27 cellular contexts compared by ENCODE assay signal in the genomic region with DNA sequence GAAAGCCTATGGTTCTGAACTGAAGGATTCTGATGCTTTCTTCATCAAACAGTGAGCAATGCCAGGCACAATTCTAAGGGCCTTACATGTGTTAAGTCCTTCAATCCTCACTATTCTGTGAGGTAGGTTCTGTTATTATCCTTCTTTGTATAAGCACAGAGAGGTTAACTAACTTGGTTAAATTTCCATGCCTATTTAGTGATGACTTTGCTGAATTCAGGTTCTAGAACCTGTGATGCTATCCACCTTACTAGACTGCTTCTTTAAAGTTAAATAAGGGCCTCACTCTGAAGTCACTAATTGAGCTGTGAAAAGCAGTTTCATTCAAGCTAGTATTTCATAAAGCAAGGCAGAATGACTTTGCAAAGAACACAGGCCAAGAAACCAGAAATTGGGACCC.
DNase-seq lines count a peak whose midpoint lies in the region; ATAC-seq, FAIRE-seq and TF ChIP-seq lines count a peak whose summit lies in the region.
"Had no signal": no experiment of that assay in that cellular context is flagged by ENCODE, and none has a peak within 500 bp of the region (broad histone marks: within the 10 kb centered on the region; RNA-seq: fewer than 3 reads in every experiment).

No MANE protein-coding gene starts in this region.

- no peaks in the 10 kb centered on the region for H3K4me1 ChIP-seq in A549
- peaks cover 37% of the 10 kb centered on the region for H3K4me1 ChIP-seq in RWPE2 (ENCODE audit: insufficient read depth, poor library complexity, severe bottlenecking)
- H3K4me1 ChIP-seq in left lung, result peaks cover 0 to 2% of the 10 kb centered on the region in 2 donors
- H3K4me1 ChIP-seq in pancreas, result peaks cover 35 to 68% (median 59%) of the 10 kb centered on the region in 3 donors
- no peaks in the 10 kb centered on the region for H3K4me1 ChIP-seq in ascending aorta
- H3K4me1 ChIP-seq: HAP-1, SJSA1 had no signal

- DNase-seq in A549 (ENCODE audit: low read depth in 1 of 2, low spot score in 1 of 2) (no peak), RWPE2 (ENCODE audit: low spot score) (no peak), left lung (no peak), pancreas (no peak), ascending aorta (ENCODE audit: low spot score in 2 of 2) (no peak)
- DNase-seq in activated CD8-positive, alpha-beta T cell treated with anti-CD3 and anti-CD28 coated beads for 36 hours, result no peak
- DNase-seq: CD8-positive, alpha-beta memory T cell; GF-D8; MV-4-11; NCI-H1105 treated with DMSO at 0.1 percent for 48 hours; NCI-H1694; NCI-H2081; NCI-H2171; NCI-H345; NCI-H524; NCI-H774; OCI-M1 had no signal

- POLR2A ChIA-PET in A549 (lab: Yijun Ruan, JAX), result no interaction called here
- POLR2A ChIA-PET in activated CD8-positive, alpha-beta T cell treated with anti-CD3 and anti-CD28 coated beads for 36 hours (lab: Charles Lee), result interaction anchor here (0.6 kb wide), 1 partner anchor 85 kb away, joined by 3 read pairs; no protein-coding TSS in a partner anchor

- TF ChIP-seq POLR2A in A549 (IDR thresholded peaks at IDR 0.05; ENCODE audit: low read length), result no peak

- H3K27me3 ChIP-seq in RWPE2 (ENCODE audit: insufficient read depth, poor library complexity, severe bottlenecking), result no peaks in the 10 kb centered on the region
- H3K27me3 ChIP-seq in left lung, result no peaks in the 10 kb centered on the region
- H3K27me3 ChIP-seq in pancreas, result no peaks in the 10 kb centered on the region
- H3K27me3 ChIP-seq in ascending aorta, result no peaks in the 10 kb centered on the region

- H3K4me3 Mint-ChIP-seq in activated CD8-positive, alpha-beta T cell treated with anti-CD3 and anti-CD28 coated beads for 36 hours, result no peak overlapping the region
- H3K4me3 Mint-ChIP-seq: CD8-positive, alpha-beta memory T cell; GM23338; IgD-negative memory B cell had no signal

- CTCF ChIA-PET in A549 (lab: Yijun Ruan, JAX), result interaction anchor here (0.7 to 2.0 kb wide), 4 partner anchors 11 to 26 kb away, joined by 3 to 10 read pairs (median 4); no protein-coding TSS in a partner anchor
- CTCF ChIA-PET in activated CD8-positive, alpha-beta T cell treated with anti-CD3 and anti-CD28 coated beads for 36 hours (lab: Charles Lee), result interaction anchor here (0.8 to 1.9 kb wide), 4 partner anchors 16 to 265 kb away, joined by 3 to 6 read pairs (median 4); no protein-coding TSS in a partner anchor

- TF ChIP-seq CTCF in A549 (IDR thresholded peaks at IDR 0.05), result no peak
- TF ChIP-seq CTCF in RWPE2 (IDR thresholded peaks at IDR 0.05; ENCODE audit: poor library complexity, severe bottlenecking), result no peak
- no peak for TF ChIP-seq CTCF in left lung (IDR thresholded peaks at IDR 0.05)
- TF ChIP-seq CTCF in pancreas (IDR thresholded peaks at IDR 0.05), result no peak
- TF ChIP-seq CTCF in activated CD8-positive, alpha-beta T cell treated with anti-CD3 and anti-CD28 coated beads for 36 hours (IDR thresholded peaks at IDR 0.05), result no peak
- TF ChIP-seq CTCF in ascending aorta (IDR thresholded peaks at IDR 0.05), result no peak

- H3K9me3 ChIP-seq in A549 (no peaks in the 10 kb centered on the region), RWPE2 (ENCODE audit: severe bottlenecking) (no peaks in the 10 kb centered on the region), left lung (no peaks in the 10 kb centered on the region), pancreas (no peaks in the 10 kb centered on the region), ascending aorta (no peaks in the 10 kb centered on the region)
- H3K9me3 ChIP-seq: HAP-1, SJSA1 had no signal

- H3K4me1 Mint-ChIP-seq in activated CD8-positive, alpha-beta T cell treated with anti-CD3 and anti-CD28 coated beads for 36 hours (ENCODE audit: low read depth), result no peaks in the 10 kb centered on the region
- H3K4me1 Mint-ChIP-seq: CD8-positive, alpha-beta memory T cell; GM23338; IgD-negative memory B cell had no signal

- no peak for TF ChIP-seq RAD21 in A549 (conservative IDR thresholded peaks at IDR 0.05 in 1 of 2, IDR thresholded peaks at IDR 0.05 in 1 of 2)

- H3K36me3 ChIP-seq in RWPE2 (ENCODE audit: low read depth), result no peaks in the 10 kb centered on the region
- H3K36me3 ChIP-seq in left lung, result no peaks in the 10 kb centered on the region
- no peaks in the 10 kb centered on the region for H3K36me3 ChIP-seq in pancreas
- no peaks in the 10 kb centered on the region for H3K36me3 ChIP-seq in ascending aorta
- H3K36me3 ChIP-seq: HAP-1, SJSA1 had no signal

- FAIRE-seq in A549 (lab: Jason Lieb, UNC) (no peak), pancreas (lab: Jason Lieb, UNC) (no peak)
- FAIRE-seq: D721Med, HTR-8/SVneo had no signal

- no peaks in the 10 kb centered on the region for H3K36me3 Mint-ChIP-seq in activated CD8-positive, alpha-beta T cell treated with anti-CD3 and anti-CD28 coated beads for 36 hours (ENCODE audit: low read depth)
- H3K36me3 Mint-ChIP-seq: CD8-positive, alpha-beta memory T cell; IgD-negative memory B cell had no signal

- H3K4me2 ChIP-seq in A549, result no peak overlapping the region
- H3K4me2 ChIP-seq: GM23338 had no signal

- H3K4me3 ChIP-seq in A549 (no peak overlapping the region), RWPE2 (ENCODE audit: severe bottlenecking) (no peak overlapping the region), left lung (no peak overlapping the region), pancreas (no peak overlapping the region), ascending aorta (no peak overlapping the region)
- H3K4me3 ChIP-seq: GM23338, HAP-1, SJSA1 had no signal

- ATAC-seq in A549 (no peak), RWPE2 (ENCODE audit: low read depth) (no peak; the same call in 2 of the 3 replicates), left lung (no peak), pancreas (no peak), HG03045 (IDR thresholded peaks at IDR 0.05; ENCODE audit: unreplicated experiment) (no peak), GM18517 (IDR thresholded peaks at IDR 0.05; ENCODE audit: unreplicated experiment) (no peak)
- ATAC-seq in activated CD8-positive, alpha-beta T cell treated with anti-CD3 and anti-CD28 coated beads for 36 hours, result no peak
- ATAC-seq: GM23338, Right ventricle myocardium inferior had no signal

- TF ChIP-seq EP300 in A549 (IDR thresholded peaks at IDR 0.05), result no peak

- intact Hi-C loops in left lung (cut with DNase I), result no loop called here
- intact Hi-C loops in pancreas (cut with DNase I), result no loop called here
- intact Hi-C loops in activated CD8-positive, alpha-beta T cell treated with anti-CD3 and anti-CD28 coated beads for 36 hours (cut with micrococcal nuclease), result no loop called here
- intact Hi-C loops in ascending aorta (cut with DNase I), result no loop called here

- no peaks in the 10 kb centered on the region for H3K9me3 Mint-ChIP-seq in activated CD8-positive, alpha-beta T cell treated with anti-CD3 and anti-CD28 coated beads for 36 hours
- H3K9me3 Mint-ChIP-seq: CD8-positive, alpha-beta memory T cell; IgD-negative memory B cell had no signal

- H3K27me3 Mint-ChIP-seq in activated CD8-positive, alpha-beta T cell treated with anti-CD3 and anti-CD28 coated beads for 36 hours, result no peaks in the 10 kb centered on the region
- H3K27me3 Mint-ChIP-seq: IgD-negative memory B cell had no signal

- H3K27ac ChIP-seq in A549 (no peak overlapping the region), RWPE2 (ENCODE audit: poor library complexity, severe bottlenecking) (peak overlapping the region; percentile 90), left lung (peak overlapping the region; percentile 20 to 45), pancreas (peak overlapping the region; percentile 13 to 67 (median 40)), ascending aorta (no peak overlapping the region)
- H3K27ac ChIP-seq: C4-2B, SJSA1 had no signal

- H3K27ac Mint-ChIP-seq in activated CD8-positive, alpha-beta T cell treated with anti-CD3 and anti-CD28 coated beads for 36 hours, result no peak overlapping the region
- H3K27ac Mint-ChIP-seq: GM23338 had no signal

TF ChIP-seq in A549, 52 proteins besides CTCF, POLR2A, EP300 and RAD21:
- TF ChIP-seq MAFK (IDR thresholded peaks at IDR 0.05; ENCODE audit: partially characterized antibody), result peak; percentile 35
- no peak for TF ChIP-seq ZSCAN20 (CRISPR knock-in tag; IDR thresholded peaks at IDR 0.05)

Comparison
In these comparisons a context has a peak if more than half of its experiments do, and no peak if none do; other contexts are left out.
1. H3K27ac ChIP-seq: peak in RWPE2 (single experiment), left lung (2 of 2) and pancreas (4 of 4); none in A549 (0 of 2) and ascending aorta (0 of 2).